ENCODE assay signal across 12 cellular contexts in genomic region chrX:52692034-52692433, GRCh38. TPM values are rescaled to one million over a fixed set of nuclear protein-coding genes. Genes with fewer than 3 reads are reported as not detected.
DNase-seq lines count a peak whose midpoint lies in the region; ATAC-seq and TF ChIP-seq lines count a peak whose summit lies in the region.
"Not testable (repeated sequence)": the region's sequence is repeated elsewhere in the genome, so short reads cannot be mapped to it uniquely, and the experiment has no call there.
"Had no signal": no experiment of that assay in that cellular context is flagged by ENCODE, and none has a peak within 500 bp of the region (broad histone marks: within the 10 kb centered on the region; RNA-seq: fewer than 3 reads in every experiment).

No MANE protein-coding gene starts in this region.

- intact Hi-C loops in left colon (cut with DNase I, micrococcal nuclease); mucosa of descending colon (cut with DNase I, micrococcal nuclease): not testable (repeated sequence)

- not testable (repeated sequence) for H3K9me3 ChIP-seq in mucosa of descending colon

- H3K36me3 ChIP-seq in mucosa of descending colon (ENCODE audit: low read depth): not testable (repeated sequence)

- ATAC-seq in left colon (peak; percentile 87), mucosa of descending colon (peak; percentile 80)

- DNase-seq in left colon, mucosa of descending colon: not testable (repeated sequence)

- not testable (repeated sequence) for H3K4me3 ChIP-seq in mucosa of descending colon

- not testable (repeated sequence) for H3K4me1 ChIP-seq in mucosa of descending colon (ENCODE audit: low read depth)

- not testable (repeated sequence) for TF ChIP-seq CTCF in mucosa of descending colon (IDR thresholded peaks at IDR 0.05)

RNA-seq across cellular contexts. Expression of gene SSX2, which starts 14.9 kb away (rescaled TPM):
- total RNA-seq in left colon (not detected), mucosa of descending colon (not detected)
- total RNA-seq: A172; B cell; Caco-2; Calu3; CD4-positive, alpha-beta memory T cell; CD4-positive, alpha-beta T cell; CD4-positive, CD25-positive, alpha-beta regulatory T cell; CD8-positive, alpha-beta memory T cell; CD8-positive, alpha-beta T cell; Daoy had no signal

RNA-seq across cellular contexts. Expression of gene SSX7, which starts 37.3 kb away (rescaled TPM):
- total RNA-seq in left colon (not detected), mucosa of descending colon (not detected)
- total RNA-seq: A172; B cell; Caco-2; Calu3; CD4-positive, alpha-beta memory T cell; CD4-positive, alpha-beta T cell; CD4-positive, CD25-positive, alpha-beta regulatory T cell; CD8-positive, alpha-beta memory T cell; CD8-positive, alpha-beta T cell; Daoy had no signal

RNA-seq across cellular contexts. Expression of gene SSX2B, which starts 59.0 kb away (rescaled TPM):
- total RNA-seq in left colon (not detected), mucosa of descending colon (not detected)
- total RNA-seq: A172; B cell; Caco-2; Calu3; CD4-positive, alpha-beta memory T cell; CD4-positive, alpha-beta T cell; CD4-positive, CD25-positive, alpha-beta regulatory T cell; CD8-positive, alpha-beta memory T cell; CD8-positive, alpha-beta T cell had no signal
